In genomic region chr7:19009936-19010280, GRCh38 we compare ENCODE assay signal across 18 cellular contexts.
A peak's percentile ranks its signal among the peaks of the same experiment; 100 is the strongest.
DNase-seq lines count a peak whose midpoint lies in the region; ATAC-seq and TF ChIP-seq lines count a peak whose summit lies in the region.
"Had no signal": no experiment of that assay in that cellular context is flagged by ENCODE, and none has a peak within 500 bp of the region (broad histone marks: within the 10 kb centered on the region; RNA-seq: fewer than 3 reads in every experiment).

No MANE protein-coding gene starts in this region.

- no peak overlapping the region for H2AFZ ChIP-seq in osteoblast (ENCODE audit: low read length)
- H2AFZ ChIP-seq: PC-9 had no signal

- H3K9me3 ChIP-seq in RWPE2 (ENCODE audit: severe bottlenecking) (no peaks in the 10 kb centered on the region), osteoblast (ENCODE audit: low read depth, low read length) (no peaks in the 10 kb centered on the region)
- H3K9me3 ChIP-seq: Caco-2, SJCRH30 had no signal

- TF ChIP-seq CTCF in RWPE2 (IDR thresholded peaks at IDR 0.05; ENCODE audit: poor library complexity, severe bottlenecking), result no peak
- no peak for TF ChIP-seq CTCF in epithelial cell of esophagus (IDR thresholded peaks at IDR 0.05; ENCODE audit: insufficient read depth, low read depth, low read length, missing control alignments)
- no peak for TF ChIP-seq CTCF in osteoblast (IDR thresholded peaks at IDR 0.05; ENCODE audit: extremely low read depth, low read depth, low read length)

- H3K27me3 ChIP-seq in RWPE2 (ENCODE audit: insufficient read depth, poor library complexity, severe bottlenecking) (no peaks in the 10 kb centered on the region), osteoblast (ENCODE audit: insufficient read depth, low read length) (no peaks in the 10 kb centered on the region)
- H3K27me3 ChIP-seq: SJCRH30 had no signal

- ATAC-seq in RWPE2 (ENCODE audit: low read depth), result peak; percentile 65; the same call in 2 of the 3 replicates
- ATAC-seq: K562 had no signal

- peaks cover 15% of the 10 kb centered on the region for H3K4me1 ChIP-seq in RWPE2 (ENCODE audit: insufficient read depth, poor library complexity, severe bottlenecking)
- H3K4me1 ChIP-seq in osteoblast (ENCODE audit: insufficient read depth, low read length), result peaks cover 16% of the 10 kb centered on the region
- H3K4me1 ChIP-seq: Caco-2, SJCRH30 had no signal

- H3K79me2 ChIP-seq in osteoblast (ENCODE audit: insufficient read depth, low read length), result no peaks in the 10 kb centered on the region

- no peaks in the 10 kb centered on the region for H4K20me1 ChIP-seq in osteoblast (ENCODE audit: insufficient read depth, low read length)

- H3K27ac ChIP-seq in RWPE2 (ENCODE audit: poor library complexity, severe bottlenecking) (peak overlapping the region; percentile 52), osteoblast (ENCODE audit: low read depth, low read length) (peak overlapping the region; percentile 53)
- H3K27ac ChIP-seq: PC-9, SJCRH30 had no signal

- H3K4me3 ChIP-seq in RWPE2 (ENCODE audit: severe bottlenecking) (no peak overlapping the region), epithelial cell of esophagus (ENCODE audit: low read length) (no peak overlapping the region), osteoblast (ENCODE audit: insufficient read depth, low read length) (no peak overlapping the region)
- H3K4me3 ChIP-seq: K562, PC-9, SJCRH30 had no signal

- H3K36me3 ChIP-seq in RWPE2 (ENCODE audit: low read depth) (no peaks in the 10 kb centered on the region), osteoblast (ENCODE audit: insufficient read depth, low read length) (no peaks in the 10 kb centered on the region)
- H3K36me3 ChIP-seq: SJCRH30 had no signal

- H3K4me2 ChIP-seq in osteoblast (ENCODE audit: insufficient read depth, low read length), result peak overlapping the region; percentile 57
- H3K4me2 ChIP-seq: PC-9 had no signal

- peak; percentile 66 for DNase-seq in ELR (ENCODE audit: low read depth)
- no peak for DNase-seq in RWPE2 (ENCODE audit: low spot score)
- peak; percentile 19 for DNase-seq in epithelial cell of esophagus (ENCODE audit: low read depth)
- no peak for DNase-seq in osteoblast (ENCODE audit: insufficient read length, low spot score, missing footprints)
- no peak for DNase-seq in NCI-H2081 (lab: John Stamatoyannopoulos, UW)
- DNase-seq in NCI-H748 treated with DMSO at 0.1 percent for 48 hours (lab: John Stamatoyannopoulos, UW), result no peak
- DNase-seq in A172 (ENCODE audit: low spot score), result no peak
- DNase-seq in NCI-H774 (lab: John Stamatoyannopoulos, UW), result no peak
- DNase-seq: Caco-2; CD4-positive, alpha-beta T cell; GDM1; NCI-H1105; NCI-H510A; NCI-H82; SJCRH30; SW 1271 had no signal

Comparison
In these comparisons a context has a peak if more than half of its experiments do, and no peak if none do; other contexts are left out.
1. DNase-seq: peak in ELR (single experiment) and epithelial cell of esophagus (single experiment); none in RWPE2 (single experiment), osteoblast (single experiment), NCI-H2081 (0 of 2), NCI-H748 treated with DMSO at 0.1 percent for 48 hours (single experiment), A172 (single experiment) and NCI-H774 (single experiment).